In genomic region chr15:31256385-31257265, GRCh38 we compare ENCODE assay signal across 10 cellular contexts.
DNase-seq lines count a peak whose midpoint lies in the region; ATAC-seq and TF ChIP-seq lines count a peak whose summit lies in the region.
"Had no signal": no experiment of that assay in that cellular context is flagged by ENCODE, and none has a peak within 500 bp of the region (broad histone marks: within the 10 kb centered on the region; RNA-seq: fewer than 3 reads in every experiment).

No MANE protein-coding gene starts in this region.

- H3K27me3 Mint-ChIP-seq in activated CD4-positive, alpha-beta T cell treated with anti-CD3 and anti-CD28 coated beads, Interleukin-2, amount 10 ng/mL, durations not matched to agents 7 days and 5 days: peaks cover 5% of the 10 kb centered on the region
- H3K27me3 Mint-ChIP-seq in activated CD4-positive, alpha-beta T cell treated with anti-CD3 and anti-CD28 coated beads, Interleukin-2, amount 10 ng/mL, durations not matched to agents 24 days and 14 days: peaks cover 9% of the 10 kb centered on the region
- H3K27me3 Mint-ChIP-seq in immature natural killer cell (ENCODE audit: low read depth in 3 of 3): peaks cover 2 to 4% (median 2%) of the 10 kb centered on the region in 3 donors

- no peak overlapping the region for H4K8ac ChIP-seq in mesenchymal stem cell (ENCODE audit: low read length)

- peaks cover 64% of the 10 kb centered on the region for H3K4me1 Mint-ChIP-seq in activated CD4-positive, alpha-beta T cell treated with anti-CD3 and anti-CD28 coated beads, Interleukin-2, amount 10 ng/mL, durations not matched to agents 7 days and 5 days
- peaks cover 34% of the 10 kb centered on the region for H3K4me1 Mint-ChIP-seq in activated CD4-positive, alpha-beta T cell treated with anti-CD3 and anti-CD28 coated beads, Interleukin-2, amount 10 ng/mL, durations not matched to agents 24 days and 14 days
- peaks cover 39 to 49% of the 10 kb centered on the region in 2 donors for H3K4me1 Mint-ChIP-seq in immature natural killer cell

- CTCF ChIA-PET in activated CD4-positive, alpha-beta T cell treated with anti-CD3 and anti-CD28 coated beads, Interleukin-2, amount 10 ng/mL, durations not matched to agents 7 days and 5 days (lab: Charles Lee): interaction anchor here (1.2 to 5.9 kb wide), 2 partner anchors 10 to 16 kb away, joined by 3 to 49 read pairs; no protein-coding TSS in a partner anchor

- H3K4me3 ChIP-seq in MM.1S (ENCODE audit: low read length) (peak overlapping the region; percentile 42), thymus (ENCODE audit: low read length) (peak overlapping the region; percentile 41), mesenchymal stem cell (ENCODE audit: insufficient read depth in 1 of 2, low read depth in 1 of 2, low read length in 2 of 2) (no peak overlapping the region)

- no peak overlapping the region for H2AK5ac ChIP-seq in mesenchymal stem cell (ENCODE audit: low read length, severe bottlenecking)

- H2BK12ac ChIP-seq in mesenchymal stem cell (ENCODE audit: low read length in 2 of 2): no peak overlapping the region

- no peak overlapping the region for H2BK15ac ChIP-seq in mesenchymal stem cell (ENCODE audit: low read depth, poor library complexity, severe bottlenecking)

- no peaks in the 10 kb centered on the region for H4K20me1 ChIP-seq in MM.1S (ENCODE audit: insufficient read depth, low read length)

- H3K27ac ChIP-seq in MM.1S (ENCODE audit: low read length): peak overlapping the region; percentile 94
- H3K27ac ChIP-seq in thymus (ENCODE audit: low read depth): peak overlapping the region; percentile 72
- no peak overlapping the region for H3K27ac ChIP-seq in mesenchymal stem cell (ENCODE audit: low read length, poor library complexity, severe bottlenecking)

- no peaks in the 10 kb centered on the region for H3K9me3 ChIP-seq in MM.1S (replicated peaks; ENCODE audit: insufficient read depth, low read length)
- H3K9me3 ChIP-seq in thymus (ENCODE audit: control insufficient read depth): no peaks in the 10 kb centered on the region
- H3K9me3 ChIP-seq in mesenchymal stem cell (ENCODE audit: control insufficient read depth, low read length): no peaks in the 10 kb centered on the region

- H3K9ac ChIP-seq in MM.1S (ENCODE audit: low read length) (peak overlapping the region; percentile 73), mesenchymal stem cell (ENCODE audit: low read length) (no peak overlapping the region)

- ATAC-seq in GM19467 (IDR thresholded peaks at IDR 0.05; ENCODE audit: unreplicated experiment): no peak

- peaks cover 8% of the 10 kb centered on the region for H3K9me3 Mint-ChIP-seq in activated CD4-positive, alpha-beta T cell treated with anti-CD3 and anti-CD28 coated beads, Interleukin-2, amount 10 ng/mL, durations not matched to agents 7 days and 5 days
- no peaks in the 10 kb centered on the region for H3K9me3 Mint-ChIP-seq in activated CD4-positive, alpha-beta T cell treated with anti-CD3 and anti-CD28 coated beads, Interleukin-2, amount 10 ng/mL, durations not matched to agents 24 days and 14 days
- H3K9me3 Mint-ChIP-seq in immature natural killer cell: peaks cover 0 to 1% (median 0%) of the 10 kb centered on the region in 6 donors

- H3K23ac ChIP-seq in mesenchymal stem cell (ENCODE audit: low read length in 2 of 2): no peak overlapping the region

- no peak overlapping the region for H2BK120ac ChIP-seq in mesenchymal stem cell (ENCODE audit: low read depth, low read length)

- H3K27me3 ChIP-seq in MM.1S (replicated peaks; ENCODE audit: insufficient read depth, low read length): no peaks in the 10 kb centered on the region
- no peaks in the 10 kb centered on the region for H3K27me3 ChIP-seq in thymus (ENCODE audit: control insufficient read depth, insufficient read depth)
- peaks cover 0 to 5% of the 10 kb centered on the region in 2 experiments for H3K27me3 ChIP-seq in mesenchymal stem cell (ENCODE audit: control insufficient read depth in 1 of 2, insufficient read depth in 1 of 2, low read length in 2 of 2)

- H3K4me2 ChIP-seq in MM.1S (ENCODE audit: low read depth, low read length): peak overlapping the region; percentile 77
- H3K4me2 ChIP-seq in mesenchymal stem cell (ENCODE audit: low read length, poor library complexity, severe bottlenecking): no peak overlapping the region

- no peaks in the 10 kb centered on the region for H3K9me2 ChIP-seq in MM.1S (replicated peaks; ENCODE audit: insufficient read depth, low read length)

- 48% methylated on average over 11 of the region's 11 CpGs for WGBS in thymus
- WGBS in mesenchymal stem cell: 76% methylated on average over 8 of the region's 11 CpGs

- H3K36me3 ChIP-seq in MM.1S (replicated peaks; ENCODE audit: insufficient read depth, low read length) (no peaks in the 10 kb centered on the region), thymus (ENCODE audit: control insufficient read depth, insufficient read depth) (no peaks in the 10 kb centered on the region), mesenchymal stem cell (ENCODE audit: control insufficient read depth in 1 of 2, insufficient read depth in 2 of 2, low read depth in 1 of 2, low read length in 2 of 2) (no peaks in the 10 kb centered on the region)

- H2AFZ ChIP-seq in MM.1S (ENCODE audit: low read length) (no peak overlapping the region), mesenchymal stem cell (ENCODE audit: low read depth, low read length) (no peak overlapping the region)

- no peak overlapping the region for H2BK5ac ChIP-seq in mesenchymal stem cell (ENCODE audit: low read depth, low read length, poor library complexity, severe bottlenecking)

- intact Hi-C loops in activated CD4-positive, alpha-beta T cell treated with anti-CD3 and anti-CD28 coated beads, Interleukin-2, amount 10 ng/mL, durations not matched to agents 24 days and 14 days (cut with micrococcal nuclease): no loop called here

- no peak overlapping the region for H3K4ac ChIP-seq in mesenchymal stem cell (ENCODE audit: low read depth in 1 of 2, low read length in 2 of 2)

- no peak for TF ChIP-seq CTCF in MM.1S (IDR thresholded peaks at IDR 0.05; ENCODE audit: low read length)

- H3K36me3 Mint-ChIP-seq in activated CD4-positive, alpha-beta T cell treated with anti-CD3 and anti-CD28 coated beads, Interleukin-2, amount 10 ng/mL, durations not matched to agents 7 days and 5 days (ENCODE audit: low read depth): peaks cover 4% of the 10 kb centered on the region
- no peaks in the 10 kb centered on the region for H3K36me3 Mint-ChIP-seq in activated CD4-positive, alpha-beta T cell treated with anti-CD3 and anti-CD28 coated beads, Interleukin-2, amount 10 ng/mL, durations not matched to agents 24 days and 14 days (ENCODE audit: low read depth)
- no peaks in the 10 kb centered on the region for H3K36me3 Mint-ChIP-seq in immature natural killer cell

- peak overlapping the region; percentile 68 for H3K27ac Mint-ChIP-seq in activated CD4-positive, alpha-beta T cell treated with anti-CD3 and anti-CD28 coated beads, Interleukin-2, amount 10 ng/mL, durations not matched to agents 7 days and 5 days
- H3K27ac Mint-ChIP-seq in activated CD4-positive, alpha-beta T cell treated with anti-CD3 and anti-CD28 coated beads, Interleukin-2, amount 10 ng/mL, durations not matched to agents 24 days and 14 days: no peak overlapping the region
- H3K27ac Mint-ChIP-seq in immature natural killer cell: peak overlapping the region; percentile 8 to 80 (median 66)

- H3K79me1 ChIP-seq in mesenchymal stem cell (replicated peaks; ENCODE audit: low read length, poor library complexity, severe bottlenecking): no peaks in the 10 kb centered on the region

- H3K79me2 ChIP-seq in MM.1S (ENCODE audit: low read length): no peaks in the 10 kb centered on the region

- POLR2A ChIA-PET in activated CD4-positive, alpha-beta T cell treated with anti-CD3 and anti-CD28 coated beads, Interleukin-2, amount 10 ng/mL, durations not matched to agents 7 days and 5 days (lab: Charles Lee): no interaction called here

- no peak for DNase-seq in activated CD4-positive, alpha-beta T cell treated with anti-CD3 and anti-CD28 coated beads, Interleukin-2, amount 10 ng/mL, durations not matched to agents 7 days and 5 days
- no peak for DNase-seq in activated CD4-positive, alpha-beta T cell treated with anti-CD3 and anti-CD28 coated beads, Interleukin-2, amount 10 ng/mL, durations not matched to agents 24 days and 14 days
- DNase-seq in MM.1S (peak; percentile 88), immature natural killer cell (peak in 2 of 3 donors; percentile 31 to 34), mesenchymal stem cell (no peak), nucleus accumbens (lab: John Stamatoyannopoulos, UW) (no peak)
- DNase-seq: DMS79, NCI-H1436 had no signal

- H3F3A ChIP-seq in MM.1S (ENCODE audit: insufficient read depth, low read length): peaks cover 33% of the 10 kb centered on the region

- H3K14ac ChIP-seq in mesenchymal stem cell (ENCODE audit: low read length in 2 of 2): no peak overlapping the region

- H4K91ac ChIP-seq in mesenchymal stem cell (ENCODE audit: low read length): no peak overlapping the region

- H3K18ac ChIP-seq in mesenchymal stem cell (ENCODE audit: low read depth in 1 of 2, low read length in 2 of 2): no peak overlapping the region

- no peak overlapping the region for H3K4me3 Mint-ChIP-seq in activated CD4-positive, alpha-beta T cell treated with anti-CD3 and anti-CD28 coated beads, Interleukin-2, amount 10 ng/mL, durations not matched to agents 7 days and 5 days
- no peak overlapping the region for H3K4me3 Mint-ChIP-seq in activated CD4-positive, alpha-beta T cell treated with anti-CD3 and anti-CD28 coated beads, Interleukin-2, amount 10 ng/mL, durations not matched to agents 24 days and 14 days
- H3K4me3 Mint-ChIP-seq in immature natural killer cell: peak overlapping the region; percentile 43 to 62 (median 51)

- H3K4me1 ChIP-seq in MM.1S (ENCODE audit: low read length) (peaks cover 47% of the 10 kb centered on the region), thymus (ENCODE audit: control insufficient read depth, insufficient read depth, low read length) (peaks cover 51% of the 10 kb centered on the region), mesenchymal stem cell (ENCODE audit: control insufficient read depth, insufficient read depth, low read depth, low read length) (peaks cover 17% of the 10 kb centered on the region)

Comparison
In these comparisons a context has a peak if more than half of its experiments do, and no peak if none do; other contexts are left out.
1. DNase-seq: peak in MM.1S (single experiment) and immature natural killer cell (2 of 3); none in activated CD4-positive, alpha-beta T cell treated with anti-CD3 and anti-CD28 coated beads, Interleukin-2, amount 10 ng/mL, durations not matched to agents 7 days and 5 days (single experiment), activated CD4-positive, alpha-beta T cell treated with anti-CD3 and anti-CD28 coated beads, Interleukin-2, amount 10 ng/mL, durations not matched to agents 24 days and 14 days (single experiment), mesenchymal stem cell (single experiment) and nucleus accumbens (0 of 56).
2. H3K4me3 Mint-ChIP-seq: peak in immature natural killer cell (5 of 5); none in activated CD4-positive, alpha-beta T cell treated with anti-CD3 and anti-CD28 coated beads, Interleukin-2, amount 10 ng/mL, durations not matched to agents 7 days and 5 days (single experiment) and activated CD4-positive, alpha-beta T cell treated with anti-CD3 and anti-CD28 coated beads, Interleukin-2, amount 10 ng/mL, durations not matched to agents 24 days and 14 days (single experiment).
3. H3K4me3 ChIP-seq: peak in MM.1S (single experiment) and thymus (single experiment); none in mesenchymal stem cell (0 of 2).